In the genomic region with DNA sequence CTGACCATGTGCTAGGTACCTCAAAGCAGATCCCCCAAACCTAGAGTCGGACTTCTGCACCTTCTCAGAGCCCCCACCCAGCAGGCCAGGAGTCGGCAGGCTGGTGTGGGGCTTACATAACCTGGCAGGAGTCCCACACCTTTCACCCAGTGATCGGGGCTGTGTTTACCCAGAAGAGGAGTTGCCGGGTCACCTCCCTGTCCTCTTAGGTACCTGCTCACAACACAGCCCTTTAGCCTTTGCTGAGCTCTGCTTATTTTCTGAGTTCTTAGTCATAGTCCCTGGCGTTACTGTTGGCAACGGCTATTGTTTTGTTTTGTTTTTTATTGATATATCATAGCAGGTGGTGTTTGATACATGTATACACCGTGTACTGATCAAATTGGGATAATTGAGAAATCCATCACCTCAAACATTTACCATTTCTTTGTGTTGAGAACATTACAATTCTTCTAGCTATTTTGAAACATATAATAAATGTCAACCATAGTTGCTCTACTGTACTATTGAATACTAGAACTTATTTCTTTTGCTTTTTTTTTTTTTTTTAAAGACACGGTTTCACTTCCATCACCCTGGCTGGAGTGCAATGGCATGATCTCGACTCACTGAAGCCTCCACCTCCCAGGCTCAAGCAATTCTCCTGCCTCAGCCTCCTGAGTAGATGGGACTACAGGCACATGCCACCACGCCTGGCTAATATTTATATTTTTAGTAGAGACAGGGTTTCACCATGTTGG, we compare ENCODE assay signal across 1 cellular context.
TF ChIP-seq lines count a peak whose summit lies in the region.

No MANE protein-coding gene starts in this region.

TF ChIP-seq in liver, 16 proteins besides CTCF, POLR2A, EP300 and RAD21 (continued from another document):
- TF ChIP-seq, protein P1, sequence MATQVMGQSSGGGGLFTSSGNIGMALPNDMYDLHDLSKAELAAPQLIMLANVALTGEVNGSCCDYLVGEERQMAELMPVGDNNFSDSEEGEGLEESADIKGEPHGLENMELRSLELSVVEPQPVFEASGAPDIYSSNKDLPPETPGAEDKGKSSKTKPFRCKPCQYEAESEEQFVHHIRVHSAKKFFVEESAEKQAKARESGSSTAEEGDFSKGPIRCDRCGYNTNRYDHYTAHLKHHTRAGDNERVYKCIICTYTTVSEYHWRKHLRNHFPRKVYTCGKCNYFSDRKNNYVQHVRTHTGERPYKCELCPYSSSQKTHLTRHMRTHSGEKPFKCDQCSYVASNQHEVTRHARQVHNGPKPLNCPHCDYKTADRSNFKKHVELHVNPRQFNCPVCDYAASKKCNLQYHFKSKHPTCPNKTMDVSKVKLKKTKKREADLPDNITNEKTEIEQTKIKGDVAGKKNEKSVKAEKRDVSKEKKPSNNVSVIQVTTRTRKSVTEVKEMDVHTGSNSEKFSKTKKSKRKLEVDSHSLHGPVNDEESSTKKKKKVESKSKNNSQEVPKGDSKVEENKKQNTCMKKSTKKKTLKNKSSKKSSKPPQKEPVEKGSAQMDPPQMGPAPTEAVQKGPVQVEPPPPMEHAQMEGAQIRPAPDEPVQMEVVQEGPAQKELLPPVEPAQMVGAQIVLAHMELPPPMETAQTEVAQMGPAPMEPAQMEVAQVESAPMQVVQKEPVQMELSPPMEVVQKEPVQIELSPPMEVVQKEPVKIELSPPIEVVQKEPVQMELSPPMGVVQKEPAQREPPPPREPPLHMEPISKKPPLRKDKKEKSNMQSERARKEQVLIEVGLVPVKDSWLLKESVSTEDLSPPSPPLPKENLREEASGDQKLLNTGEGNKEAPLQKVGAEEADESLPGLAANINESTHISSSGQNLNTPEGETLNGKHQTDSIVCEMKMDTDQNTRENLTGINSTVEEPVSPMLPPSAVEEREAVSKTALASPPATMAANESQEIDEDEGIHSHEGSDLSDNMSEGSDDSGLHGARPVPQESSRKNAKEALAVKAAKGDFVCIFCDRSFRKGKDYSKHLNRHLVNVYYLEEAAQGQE (IDR thresholded peaks at IDR 0.05): peak; percentile 65
